ENCODE assay signal across 1 cellular context in genomic region chr9:129887210-129888084, GRCh38.
TF ChIP-seq lines count a peak whose summit lies in the region.

No MANE protein-coding gene starts in this region.

TF ChIP-seq in GM12878, 131 proteins besides CTCF, POLR2A, EP300 and RAD21 (continues in another document):
- TF ChIP-seq, protein P1, sequence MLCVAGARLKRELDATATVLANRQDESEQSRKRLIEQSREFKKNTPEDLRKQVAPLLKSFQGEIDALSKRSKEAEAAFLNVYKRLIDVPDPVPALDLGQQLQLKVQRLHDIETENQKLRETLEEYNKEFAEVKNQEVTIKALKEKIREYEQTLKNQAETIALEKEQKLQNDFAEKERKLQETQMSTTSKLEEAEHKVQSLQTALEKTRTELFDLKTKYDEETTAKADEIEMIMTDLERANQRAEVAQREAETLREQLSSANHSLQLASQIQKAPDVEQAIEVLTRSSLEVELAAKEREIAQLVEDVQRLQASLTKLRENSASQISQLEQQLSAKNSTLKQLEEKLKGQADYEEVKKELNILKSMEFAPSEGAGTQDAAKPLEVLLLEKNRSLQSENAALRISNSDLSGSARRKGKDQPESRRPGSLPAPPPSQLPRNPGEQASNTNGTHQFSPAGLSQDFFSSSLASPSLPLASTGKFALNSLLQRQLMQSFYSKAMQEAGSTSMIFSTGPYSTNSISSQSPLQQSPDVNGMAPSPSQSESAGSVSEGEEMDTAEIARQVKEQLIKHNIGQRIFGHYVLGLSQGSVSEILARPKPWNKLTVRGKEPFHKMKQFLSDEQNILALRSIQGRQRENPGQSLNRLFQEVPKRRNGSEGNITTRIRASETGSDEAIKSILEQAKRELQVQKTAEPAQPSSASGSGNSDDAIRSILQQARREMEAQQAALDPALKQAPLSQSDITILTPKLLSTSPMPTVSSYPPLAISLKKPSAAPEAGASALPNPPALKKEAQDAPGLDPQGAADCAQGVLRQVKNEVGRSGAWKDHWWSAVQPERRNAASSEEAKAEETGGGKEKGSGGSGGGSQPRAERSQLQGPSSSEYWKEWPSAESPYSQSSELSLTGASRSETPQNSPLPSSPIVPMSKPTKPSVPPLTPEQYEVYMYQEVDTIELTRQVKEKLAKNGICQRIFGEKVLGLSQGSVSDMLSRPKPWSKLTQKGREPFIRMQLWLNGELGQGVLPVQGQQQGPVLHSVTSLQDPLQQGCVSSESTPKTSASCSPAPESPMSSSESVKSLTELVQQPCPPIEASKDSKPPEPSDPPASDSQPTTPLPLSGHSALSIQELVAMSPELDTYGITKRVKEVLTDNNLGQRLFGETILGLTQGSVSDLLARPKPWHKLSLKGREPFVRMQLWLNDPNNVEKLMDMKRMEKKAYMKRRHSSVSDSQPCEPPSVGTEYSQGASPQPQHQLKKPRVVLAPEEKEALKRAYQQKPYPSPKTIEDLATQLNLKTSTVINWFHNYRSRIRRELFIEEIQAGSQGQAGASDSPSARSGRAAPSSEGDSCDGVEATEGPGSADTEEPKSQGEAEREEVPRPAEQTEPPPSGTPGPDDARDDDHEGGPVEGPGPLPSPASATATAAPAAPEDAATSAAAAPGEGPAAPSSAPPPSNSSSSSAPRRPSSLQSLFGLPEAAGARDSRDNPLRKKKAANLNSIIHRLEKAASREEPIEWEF (IDR thresholded peaks at IDR 0.05; ENCODE audit: insufficient replicate concordance, low read depth, low read length), result peak; percentile 43
- no peak for TF ChIP-seq SMC3 (IDR thresholded peaks at IDR 0.05; ENCODE audit: borderline replicate concordance, low read length)
- no peak for TF ChIP-seq SREBF1 (IDR thresholded peaks at IDR 0.05; ENCODE audit: low read length)
- TF ChIP-seq CHD1 (IDR thresholded peaks at IDR 0.05; ENCODE audit: low read depth, low read length), result peak; percentile 79; the same call in 1 of the 2 replicates
- 0 out of 2 replicates have a peak, but pooled peaks have one; percentile 13 for TF ChIP-seq MLLT1 (IDR thresholded peaks at IDR 0.05)
- TF ChIP-seq NFIC (IDR thresholded peaks at IDR 0.05; ENCODE audit: low read depth, low read length), result no peak
- TF ChIP-seq POLR2AphosphoS5 (IDR thresholded peaks at IDR 0.05; ENCODE audit: low read length), result peak; percentile 4; the same call in 1 of the 2 replicates
- no peak; the same call in 1 of the 2 replicates for TF ChIP-seq DPF2 (IDR thresholded peaks at IDR 0.05)
- TF ChIP-seq JUNB (IDR thresholded peaks at IDR 0.05), result peak; percentile 57
- TF ChIP-seq STAT3 (IDR thresholded peaks at IDR 0.05; ENCODE audit: low read depth, low read length), result 0 out of 2 replicates have a peak, but pooled peaks have one; percentile 36
- TF ChIP-seq KLF5 (IDR thresholded peaks at IDR 0.05; ENCODE audit: partially characterized antibody), result no peak
- TF ChIP-seq BMI1 (IDR thresholded peaks at IDR 0.05; ENCODE audit: borderline replicate concordance), result peak; percentile 12; the same call in 1 of the 2 replicates
- TF ChIP-seq RELB (IDR thresholded peaks at IDR 0.05; ENCODE audit: low read depth), result peak; percentile 34; the same call in 1 of the 2 replicates
- TF ChIP-seq SKIL (IDR thresholded peaks at IDR 0.05; ENCODE audit: low read depth, poor library complexity, severe bottlenecking), result peak; percentile 33
- TF ChIP-seq, protein P2, sequence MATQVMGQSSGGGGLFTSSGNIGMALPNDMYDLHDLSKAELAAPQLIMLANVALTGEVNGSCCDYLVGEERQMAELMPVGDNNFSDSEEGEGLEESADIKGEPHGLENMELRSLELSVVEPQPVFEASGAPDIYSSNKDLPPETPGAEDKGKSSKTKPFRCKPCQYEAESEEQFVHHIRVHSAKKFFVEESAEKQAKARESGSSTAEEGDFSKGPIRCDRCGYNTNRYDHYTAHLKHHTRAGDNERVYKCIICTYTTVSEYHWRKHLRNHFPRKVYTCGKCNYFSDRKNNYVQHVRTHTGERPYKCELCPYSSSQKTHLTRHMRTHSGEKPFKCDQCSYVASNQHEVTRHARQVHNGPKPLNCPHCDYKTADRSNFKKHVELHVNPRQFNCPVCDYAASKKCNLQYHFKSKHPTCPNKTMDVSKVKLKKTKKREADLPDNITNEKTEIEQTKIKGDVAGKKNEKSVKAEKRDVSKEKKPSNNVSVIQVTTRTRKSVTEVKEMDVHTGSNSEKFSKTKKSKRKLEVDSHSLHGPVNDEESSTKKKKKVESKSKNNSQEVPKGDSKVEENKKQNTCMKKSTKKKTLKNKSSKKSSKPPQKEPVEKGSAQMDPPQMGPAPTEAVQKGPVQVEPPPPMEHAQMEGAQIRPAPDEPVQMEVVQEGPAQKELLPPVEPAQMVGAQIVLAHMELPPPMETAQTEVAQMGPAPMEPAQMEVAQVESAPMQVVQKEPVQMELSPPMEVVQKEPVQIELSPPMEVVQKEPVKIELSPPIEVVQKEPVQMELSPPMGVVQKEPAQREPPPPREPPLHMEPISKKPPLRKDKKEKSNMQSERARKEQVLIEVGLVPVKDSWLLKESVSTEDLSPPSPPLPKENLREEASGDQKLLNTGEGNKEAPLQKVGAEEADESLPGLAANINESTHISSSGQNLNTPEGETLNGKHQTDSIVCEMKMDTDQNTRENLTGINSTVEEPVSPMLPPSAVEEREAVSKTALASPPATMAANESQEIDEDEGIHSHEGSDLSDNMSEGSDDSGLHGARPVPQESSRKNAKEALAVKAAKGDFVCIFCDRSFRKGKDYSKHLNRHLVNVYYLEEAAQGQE (IDR thresholded peaks at IDR 0.05; ENCODE audit: low read depth, low read length), result 0 out of 2 replicates have a peak, but pooled peaks have one; percentile 3
- peak; percentile 16 to 49; a peak in 2 of 4 replicates for TF ChIP-seq IKZF2 (IDR thresholded peaks at IDR 0.05)
- peak; percentile 83 for TF ChIP-seq EED (IDR thresholded peaks at IDR 0.05; ENCODE audit: low read depth)
- 0 out of 2 replicates have a peak, but pooled peaks have one; percentile 6 for TF ChIP-seq ZSCAN29 (IDR thresholded peaks at IDR 0.05)
- no peak for TF ChIP-seq E2F4 (IDR thresholded peaks at IDR 0.05; ENCODE audit: low read depth, low read length)
- TF ChIP-seq TBL1XR1 (IDR thresholded peaks at IDR 0.05; ENCODE audit: low read depth, low read length), result no peak
- peak; percentile 52; the same call in 1 of the 2 replicates for TF ChIP-seq CBFB (IDR thresholded peaks at IDR 0.05; ENCODE audit: low read depth)
- TF ChIP-seq WRNIP1 (IDR thresholded peaks at IDR 0.05; ENCODE audit: borderline replicate concordance, low read depth, low read length), result 0 out of 2 replicates have a peak, but pooled peaks have one; percentile 46
- TF ChIP-seq MEF2B (IDR thresholded peaks at IDR 0.05; ENCODE audit: partially characterized antibody, poor library complexity, severe bottlenecking), result peak; percentile 31
- no peak for TF ChIP-seq SMAD1 (IDR thresholded peaks at IDR 0.05; ENCODE audit: low read depth, partially characterized antibody)
- no peak for TF ChIP-seq PML (IDR thresholded peaks at IDR 0.05; ENCODE audit: low read length)
- no peak for TF ChIP-seq YY1 (IDR thresholded peaks at IDR 0.05; ENCODE audit: low read depth, low read length)
- TF ChIP-seq, protein P3, sequence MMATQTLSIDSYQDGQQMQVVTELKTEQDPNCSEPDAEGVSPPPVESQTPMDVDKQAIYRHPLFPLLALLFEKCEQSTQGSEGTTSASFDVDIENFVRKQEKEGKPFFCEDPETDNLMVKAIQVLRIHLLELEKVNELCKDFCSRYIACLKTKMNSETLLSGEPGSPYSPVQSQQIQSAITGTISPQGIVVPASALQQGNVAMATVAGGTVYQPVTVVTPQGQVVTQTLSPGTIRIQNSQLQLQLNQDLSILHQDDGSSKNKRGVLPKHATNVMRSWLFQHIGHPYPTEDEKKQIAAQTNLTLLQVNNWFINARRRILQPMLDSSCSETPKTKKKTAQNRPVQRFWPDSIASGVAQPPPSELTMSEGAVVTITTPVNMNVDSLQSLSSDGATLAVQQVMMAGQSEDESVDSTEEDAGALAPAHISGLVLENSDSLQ (IDR thresholded peaks at IDR 0.05), result peak; percentile 57; the same call in 1 of the 2 replicates
- TF ChIP-seq SPI1 (IDR thresholded peaks at IDR 0.05; ENCODE audit: borderline replicate concordance, insufficient read depth, low read depth, low read length), result no peak
- TF ChIP-seq CREB1 (IDR thresholded peaks at IDR 0.05; ENCODE audit: low read depth), result no peak
- TF ChIP-seq CBX3 (IDR thresholded peaks at IDR 0.05; ENCODE audit: borderline replicate concordance, low read depth), result no peak
- TF ChIP-seq NFXL1 (IDR thresholded peaks at IDR 0.05; ENCODE audit: borderline replicate concordance), result no peak
- no peak for TF ChIP-seq E2F8 (IDR thresholded peaks at IDR 0.05; ENCODE audit: low read depth, partially characterized antibody)
- no peak for TF ChIP-seq RELA (IDR thresholded peaks at IDR 0.05; ENCODE audit: borderline replicate concordance, partially characterized antibody)
- no peak for TF ChIP-seq NR2C2 (IDR thresholded peaks at IDR 0.05; ENCODE audit: borderline replicate concordance, control insufficient read depth, insufficient read length, low read depth)
- peak; percentile 70 for TF ChIP-seq BCL3 (IDR thresholded peaks at IDR 0.05; ENCODE audit: borderline replicate concordance, insufficient read depth, low read depth, low read length, poor library complexity, severe bottlenecking)
- TF ChIP-seq ATF7 (IDR thresholded peaks at IDR 0.05; ENCODE audit: low read depth), result no peak; the same call in none of the 2 replicates
